Comparison of ENCODE assay signal across 27 cellular contexts in the genomic region with DNA sequence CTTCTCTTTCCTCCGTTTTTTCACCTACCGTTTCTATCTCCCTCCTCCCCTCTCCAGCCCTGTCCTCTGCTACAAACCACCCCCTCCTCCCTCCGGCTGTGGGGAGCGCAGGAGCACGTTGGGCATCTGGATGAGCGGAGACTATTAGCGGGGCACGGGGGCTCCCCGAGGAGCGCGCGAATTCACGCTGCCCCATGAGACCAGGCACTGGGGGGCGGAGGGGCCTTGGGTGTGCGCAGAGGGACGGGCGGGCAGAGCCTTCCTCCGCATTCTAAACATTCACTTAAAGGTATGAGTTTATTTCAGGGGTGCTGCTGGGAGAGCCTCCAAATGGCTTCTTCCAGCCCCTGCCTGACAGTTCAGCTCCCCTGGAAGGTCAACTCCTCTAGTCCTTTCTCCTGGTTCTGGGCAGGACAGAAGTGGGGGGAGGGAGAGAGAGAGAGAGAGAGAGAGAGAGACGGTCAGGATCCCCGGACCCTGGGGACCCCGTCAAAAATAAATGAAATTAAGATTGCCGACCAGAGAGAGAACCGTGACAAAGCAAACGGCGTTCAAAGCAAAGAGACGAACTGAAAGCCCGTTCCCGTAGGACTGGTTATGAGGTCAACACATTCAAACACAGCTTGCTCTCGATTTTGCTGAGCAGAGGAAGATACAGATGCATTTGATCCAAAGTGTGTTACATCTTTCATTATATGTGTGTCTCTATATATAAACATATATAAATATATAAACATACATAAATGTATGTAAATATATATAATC. TPM values are rescaled to one million over a fixed set of nuclear protein-coding genes. Genes with fewer than 3 reads are reported as not detected.
DNase-seq lines count a peak whose midpoint lies in the region; ATAC-seq lines count a peak whose summit lies in the region.
"Had no signal": no experiment of that assay in that cellular context is flagged by ENCODE, and none has a peak within 500 bp of the region (broad histone marks: within the 10 kb centered on the region; RNA-seq: fewer than 3 reads in every experiment).

No MANE protein-coding gene starts in this region.

- H3K27ac ChIP-seq in HUES64 (ENCODE audit: low read depth, low read length) (no peak overlapping the region), iPS-18a (ENCODE audit: low read length) (no peak overlapping the region), neuronal stem cell (replicated peaks; ENCODE audit: low read length) (no peak overlapping the region)
- H3K27ac ChIP-seq: colonic mucosa, gastrocnemius medialis, psoas muscle, tibial nerve had no signal

- H3K4me1 ChIP-seq in ES-I3 (ENCODE audit: insufficient read depth, low read length) = peaks cover 5% of the 10 kb centered on the region
- H3K4me1 ChIP-seq in HUES64 (ENCODE audit: insufficient read depth, low read length) = peaks cover 28% of the 10 kb centered on the region
- no peaks in the 10 kb centered on the region for H3K4me1 ChIP-seq in iPS-18a (ENCODE audit: control insufficient read depth, low read depth, low read length)
- no peaks in the 10 kb centered on the region for H3K4me1 ChIP-seq in neuronal stem cell (ENCODE audit: control insufficient read depth in 2 of 2, insufficient read depth in 1 of 2, low read depth in 1 of 2, low read length in 2 of 2)
- H3K4me1 ChIP-seq: colonic mucosa, gastrocnemius medialis had no signal

- H3K18ac ChIP-seq in neuronal stem cell (ENCODE audit: low read length) = peak overlapping the region; percentile 22

- peak overlapping the region; percentile 44 for H3K14ac ChIP-seq in neuronal stem cell (ENCODE audit: low read length)

- H2BK15ac ChIP-seq in neuronal stem cell (ENCODE audit: low read length) = no peak overlapping the region

- no peak overlapping the region for H3K4me2 ChIP-seq in neuronal stem cell (ENCODE audit: insufficient read depth, low read length, poor library complexity, severe bottlenecking)

- H3K4ac ChIP-seq in neuronal stem cell (ENCODE audit: low read length) = no peak overlapping the region

- H3K4me3 ChIP-seq in HUES64 (ENCODE audit: low read length) (peak overlapping the region; percentile 41), iPS-18a (ENCODE audit: low read length) (peak overlapping the region; percentile 35), neuronal stem cell (ENCODE audit: low read length in 2 of 2) (no peak overlapping the region)
- H3K4me3 ChIP-seq: colonic mucosa, gastrocnemius medialis, psoas muscle, tibial nerve had no signal

- no peaks in the 10 kb centered on the region for H3K79me1 ChIP-seq in neuronal stem cell (ENCODE audit: low read depth, low read length)

- 1% methylated on average over 25 of the region's 29 CpGs for WGBS in HUES64
- WGBS in neuronal stem cell (ENCODE audit: extremely low coverage in 2 of 2, insufficient read length in 2 of 2, insufficient replicate concordance in 1 of 2), 2 donors = no CpG with 5 or more reads among the region's 29 CpGs

- no peak overlapping the region for H3K23ac ChIP-seq in neuronal stem cell (ENCODE audit: low read depth, low read length, poor library complexity)

- no peak overlapping the region for H2BK12ac ChIP-seq in neuronal stem cell (ENCODE audit: low read length)

- no peak overlapping the region for H2BK5ac ChIP-seq in neuronal stem cell (ENCODE audit: low read length)

- H3K36me3 ChIP-seq in ES-I3 (ENCODE audit: insufficient read depth, low read length) (no peaks in the 10 kb centered on the region), HUES64 (ENCODE audit: insufficient read depth, low read length) (no peaks in the 10 kb centered on the region), iPS-18a (ENCODE audit: control insufficient read depth, low read depth, low read length) (no peaks in the 10 kb centered on the region), neuronal stem cell (replicated peaks in 1 of 2; ENCODE audit: control insufficient read depth in 2 of 2, insufficient read depth in 2 of 2, low read length in 2 of 2) (no peaks in the 10 kb centered on the region)
- H3K36me3 ChIP-seq: colonic mucosa, gastrocnemius medialis, tibial nerve had no signal

- no peak overlapping the region for H2AFZ ChIP-seq in neuronal stem cell (ENCODE audit: low read length)

- ATAC-seq in HG03135 (IDR thresholded peaks at IDR 0.05; ENCODE audit: unreplicated experiment) = no peak
- ATAC-seq: activated CD4-positive, alpha-beta T cell treated with anti-CD3 and anti-CD28 coated beads for 36 hours; activated CD8-positive, alpha-beta memory T cell treated with anti-CD3 and anti-CD28 coated beads, Interleukin-2, amount 10 ng/mL, durations not matched to agents 7 days and 5 days; activated T-cell treated with anti-CD3 and anti-CD28 coated beads, Interleukin-2, amount 50 U/mL, for 72 hours; effector memory CD8-positive, alpha-beta T cell; esophagus mucosa; gastrocnemius medialis; HepG2; naive thymus-derived CD8-positive, alpha-beta T cell; psoas muscle had no signal

- H2AK5ac ChIP-seq in neuronal stem cell (ENCODE audit: low read depth, low read length) = peak overlapping the region; percentile 74

- H2BK120ac ChIP-seq in neuronal stem cell (ENCODE audit: low read depth, low read length) = no peak overlapping the region

- H3K27me3 ChIP-seq in HUES64 (ENCODE audit: insufficient read depth, low read length) (peaks cover 95% of the 10 kb centered on the region), iPS-18a (ENCODE audit: control insufficient read depth, insufficient read depth, low read length) (peaks cover 95% of the 10 kb centered on the region), neuronal stem cell (ENCODE audit: control insufficient read depth in 3 of 3, insufficient read depth in 3 of 3, low read depth in 1 of 3, low read length in 3 of 3) (peaks cover 75 to 92% (median 88%) of the 10 kb centered on the region in 3 experiments)

- H3K9me3 ChIP-seq in ES-I3 (ENCODE audit: control insufficient read depth, insufficient read depth, low read length) (no peaks in the 10 kb centered on the region; the same call in 1 of the 2 replicates), HUES64 (ENCODE audit: insufficient read depth, low read depth, low read length) (no peaks in the 10 kb centered on the region), iPS-18a (ENCODE audit: control insufficient read depth, low read depth, low read length) (no peaks in the 10 kb centered on the region), neuronal stem cell (replicated peaks in 1 of 2; ENCODE audit: control insufficient read depth in 2 of 2, insufficient read depth in 1 of 2, low read depth in 1 of 2, low read length in 2 of 2) (peaks cover 0 to 1% of the 10 kb centered on the region in 2 donors)
- H3K9me3 ChIP-seq: colonic mucosa, gastrocnemius medialis, psoas muscle, tibial nerve had no signal

- H3K9ac ChIP-seq in ES-I3 (ENCODE audit: low read depth, low read length) = peak overlapping the region; percentile 21; the same call in 1 of the 2 replicates
- H3K9ac ChIP-seq in HUES64 (ENCODE audit: low read depth, low read length) = no peak overlapping the region
- H3K9ac ChIP-seq in iPS-18a (ENCODE audit: low read length) = no peak overlapping the region
- no peak overlapping the region for H3K9ac ChIP-seq in neuronal stem cell (ENCODE audit: low read depth, low read length, poor library complexity)

- no peak for DNase-seq in neuronal stem cell (ENCODE audit: low spot score)
- DNase-seq in NCI-H1417 treated with DMSO at 0.1 percent for 48 hours (lab: John Stamatoyannopoulos, UW) = no peak
- no peak for DNase-seq in NOMO-1 treated with DMSO at 0.1 percent for 48 hours (lab: John Stamatoyannopoulos, UW; ENCODE audit: unreplicated experiment)
- no peak for DNase-seq in COLO829 (ENCODE audit: low spot score)
- DNase-seq: activated CD4-positive, alpha-beta T cell treated with anti-CD3 and anti-CD28 coated beads for 36 hours; activated CD8-positive, alpha-beta memory T cell treated with anti-CD3 and anti-CD28 coated beads, Interleukin-2, amount 10 ng/mL, durations not matched to agents 7 days and 5 days; activated naive CD4-positive, alpha-beta T cell treated with anti-CD3 and anti-CD28 coated beads for 36 hours; activated T-cell treated with anti-CD3 and anti-CD28 coated beads, Interleukin-2, amount 50 U/mL, for 72 hours; amygdala; colonic mucosa; effector memory CD8-positive, alpha-beta T cell; gastrocnemius medialis; hypothalamus; NCI-H1092 treated with DMSO at 0.1 percent for 48 hours; NCI-H2029 treated with DMSO at 0.1 percent for 48 hours; NCI-H774; RPMI8226; T-helper 1 cell had no signal

- no peak overlapping the region for H4K8ac ChIP-seq in neuronal stem cell (ENCODE audit: low read depth, low read length)

- no peak overlapping the region for H4K91ac ChIP-seq in neuronal stem cell (ENCODE audit: low read depth, low read length, poor library complexity)

RNA-seq across cellular contexts. Expression of gene SHOX, which starts 5.0 kb away (rescaled TPM):
- 0.10 TPM for polyA plus RNA-seq in HUES64 (2013, experiment 1 of 2)
- polyA plus RNA-seq in HUES64 (2013, experiment 2 of 2) = 0.06 TPM
- not detected for polyA plus RNA-seq in neuronal stem cell (2013, experiment 1 of 2)
- polyA plus RNA-seq in neuronal stem cell (2013, experiment 2 of 2) = not detected
- polyA plus RNA-seq: HepG2; naive thymus-derived CD8-positive, alpha-beta T cell had no signal

Comparison
In these comparisons a context has a peak if more than half of its experiments do, and no peak if none do; other contexts are left out.
1. H3K4me3 ChIP-seq: peak in HUES64 (single experiment) and iPS-18a (single experiment); none in neuronal stem cell (0 of 2).